12 cellular contexts compared by ENCODE assay signal in the genomic region with DNA sequence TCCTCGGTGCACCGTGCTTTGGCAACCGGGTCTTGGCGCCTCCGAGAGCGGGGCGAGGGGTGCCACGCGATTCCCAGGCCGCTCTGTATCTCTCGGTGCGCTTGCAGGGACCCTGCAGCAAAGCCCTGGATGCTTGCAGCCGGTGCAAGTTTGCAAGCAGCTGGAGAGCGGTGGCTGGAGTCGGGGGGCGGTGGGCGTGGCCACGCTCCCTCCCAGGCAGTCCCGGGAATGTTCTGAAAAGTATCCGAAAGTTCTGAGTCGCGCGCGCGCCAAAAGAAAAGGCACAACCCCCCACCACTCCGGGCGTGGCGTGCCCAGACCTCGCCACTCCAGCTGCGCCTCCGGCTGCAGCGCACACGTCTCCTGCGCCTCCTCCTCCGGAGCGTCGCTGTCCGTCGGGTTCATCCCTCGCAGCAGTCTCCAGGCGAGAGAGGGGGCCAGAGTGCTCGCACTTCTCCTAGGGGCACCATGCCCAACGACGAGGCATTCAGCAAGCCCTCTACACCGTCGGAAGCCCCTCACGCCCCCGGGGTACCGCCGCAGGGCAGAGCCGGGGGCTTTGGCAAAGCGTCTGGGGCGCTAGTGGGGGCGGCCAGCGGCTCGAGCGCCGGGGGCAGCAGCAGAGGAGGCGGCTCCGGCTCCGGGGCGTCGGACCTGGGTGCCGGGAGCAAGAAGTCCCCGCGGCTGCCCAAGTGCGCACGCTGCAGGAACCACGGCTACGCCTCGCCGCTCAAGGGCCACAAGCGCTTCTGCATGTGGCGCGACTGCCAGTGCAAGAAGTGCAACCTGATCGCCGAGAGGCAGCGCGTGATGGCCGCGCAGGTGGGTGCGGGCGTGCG. TPM values are rescaled to one million over a fixed set of nuclear protein-coding genes. Genes with fewer than 3 reads are reported as not detected.
DNase-seq lines count a peak whose midpoint lies in the region; ATAC-seq and TF ChIP-seq lines count a peak whose summit lies in the region.
"Had no signal": no experiment of that assay in that cellular context is flagged by ENCODE, and none has a peak within 500 bp of the region (broad histone marks: within the 10 kb centered on the region; RNA-seq: fewer than 3 reads in every experiment).

A gene (plus strand): TSS at position 327 of the 839 bp plus-strand sequence. CDS start 142 bp downstream, at position 469.

- peaks cover 46 to 53% (median 47%) of the 10 kb centered on the region in 11 experiments for H3K27me3 ChIP-seq in BLaER1 treated with 17β-estradiol and CSF1 and Interleukin-3, amounts not matched to agents 10 nM and 100 nM

- ATAC-seq in activated naive CD8-positive, alpha-beta T cell treated with anti-CD3 and anti-CD28 coated beads, Interleukin-2, amount 50 U/mL, for 24 hours, result no peak
- peak; percentile 55 for ATAC-seq in memory B cell (ENCODE audit: low read depth)
- ATAC-seq in GM21737 (IDR thresholded peaks at IDR 0.05; ENCODE audit: unreplicated experiment), result no peak

- H3K9me3 Mint-ChIP-seq in activated naive CD8-positive, alpha-beta T cell treated with anti-CD3 and anti-CD28 coated beads, Interleukin-2, amount 50 U/mL, for 24 hours, result no peaks in the 10 kb centered on the region
- H3K9me3 Mint-ChIP-seq in memory B cell, result no peaks in the 10 kb centered on the region

- peaks cover 0 to 10% (median 6%) of the 10 kb centered on the region in 10 experiments; a peak in 10 of 20 replicates for H3K4me1 ChIP-seq in BLaER1 treated with 17β-estradiol and CSF1 and Interleukin-3, amounts not matched to agents 10 nM and 100 nM

- peaks cover 0 to 7% (median 0%) of the 10 kb centered on the region in 11 experiments; a peak in 2 of 22 replicates for H4K20me1 ChIP-seq in BLaER1 treated with 17β-estradiol and CSF1 and Interleukin-3, amounts not matched to agents 10 nM and 100 nM

- no peak within 1 kb of the TSS for H3K4me3 Mint-ChIP-seq in activated naive CD8-positive, alpha-beta T cell treated with anti-CD3 and anti-CD28 coated beads, Interleukin-2, amount 50 U/mL, for 24 hours
- H3K4me3 Mint-ChIP-seq in memory B cell, result no peak within 1 kb of the TSS

- H3K36me3 Mint-ChIP-seq in activated naive CD8-positive, alpha-beta T cell treated with anti-CD3 and anti-CD28 coated beads, Interleukin-2, amount 50 U/mL, for 24 hours (ENCODE audit: low read depth), result no peaks in the 10 kb centered on the region
- peaks cover 3% of the 10 kb centered on the region for H3K36me3 Mint-ChIP-seq in memory B cell

- in situ Hi-C loops in GM13977 (cut with MboI; ENCODE audit: low pct_unique_long_range_greater_than_20kb, low sequenced_read_pairs, unreplicated experiment), result no loop called here

- H3K27ac Mint-ChIP-seq in activated naive CD8-positive, alpha-beta T cell treated with anti-CD3 and anti-CD28 coated beads, Interleukin-2, amount 50 U/mL, for 24 hours, result no peak within 1 kb of the TSS
- H3K27ac Mint-ChIP-seq in memory B cell, result no peak within 1 kb of the TSS

- H3K9ac ChIP-seq in BLaER1 treated with 17β-estradiol and CSF1 and Interleukin-3, amounts not matched to agents 10 nM and 100 nM, result no peak within 1 kb of the TSS

- DNase-seq in GM13977 (ENCODE audit: low spot score), result peak; percentile 59
- DNase-seq in activated naive CD8-positive, alpha-beta T cell treated with anti-CD3 and anti-CD28 coated beads, Interleukin-2, amount 50 U/mL, for 24 hours, result peak; percentile 4
- no peak for DNase-seq in memory B cell (ENCODE audit: low spot score in 2 of 2)
- no peak for DNase-seq in COR-L47 (lab: John Stamatoyannopoulos, UW)
- DNase-seq in cerebellum (ENCODE audit: low spot score), result no peak
- DNase-seq in SHP77 (lab: John Stamatoyannopoulos, UW), result no peak
- DNase-seq: activated effector memory CD4-positive, alpha-beta T cell treated with Interleukin-2 at 50 U/mL for 16 hours; Calu3; central memory CD4-positive, alpha-beta T cell; NCI-H2107 had no signal

- peaks cover 16 to 25% (median 21%) of the 10 kb centered on the region in 11 experiments for H3K9me3 ChIP-seq in BLaER1 treated with 17β-estradiol and CSF1 and Interleukin-3, amounts not matched to agents 10 nM and 100 nM (replicated peaks in 1 of 11)

- peaks cover 10% of the 10 kb centered on the region for H3K4me1 Mint-ChIP-seq in activated naive CD8-positive, alpha-beta T cell treated with anti-CD3 and anti-CD28 coated beads, Interleukin-2, amount 50 U/mL, for 24 hours
- H3K4me1 Mint-ChIP-seq in memory B cell, result peaks cover 7% of the 10 kb centered on the region

- H3K36me3 ChIP-seq in BLaER1 treated with 17β-estradiol and CSF1 and Interleukin-3, amounts not matched to agents 10 nM and 100 nM, result no peaks in the 10 kb centered on the region

- H3K4me3 ChIP-seq in BLaER1 treated with 17β-estradiol and CSF1 and Interleukin-3, amounts not matched to agents 10 nM and 100 nM, result peak within 1 kb of the TSS in 8 of 10 experiments; percentile 14 to 48 (median 26); a peak in 10 of 20 replicates

- H3K27ac ChIP-seq in BLaER1 treated with 17β-estradiol and CSF1 and Interleukin-3, amounts not matched to agents 10 nM and 100 nM, result no peak within 1 kb of the TSS

- no peak for TF ChIP-seq CTCF in GM13977 (IDR thresholded peaks at IDR 0.05; ENCODE audit: extremely low read depth, insufficient read depth, missing control alignments)

- H3K27me3 Mint-ChIP-seq in activated naive CD8-positive, alpha-beta T cell treated with anti-CD3 and anti-CD28 coated beads, Interleukin-2, amount 50 U/mL, for 24 hours, result peaks cover 59% of the 10 kb centered on the region
- H3K27me3 Mint-ChIP-seq in memory B cell, result peaks cover 19% of the 10 kb centered on the region

- H3K4me2 ChIP-seq in BLaER1 treated with 17β-estradiol and CSF1 and Interleukin-3, amounts not matched to agents 10 nM and 100 nM, result peak within 1 kb of the TSS; percentile 52 to 68 (median 61)

RNA-seq across cellular contexts. Expression of the gene that starts here (rescaled TPM):
- not detected for total RNA-seq in cerebellum
- total RNA-seq: Calu3 had no signal

Comparison
In these comparisons a context has a peak if more than half of its experiments do, and no peak if none do; other contexts are left out.
1. DNase-seq: peak in GM13977 (single experiment) and activated naive CD8-positive, alpha-beta T cell treated with anti-CD3 and anti-CD28 coated beads, Interleukin-2, amount 50 U/mL, for 24 hours (single experiment); none in memory B cell (0 of 2), COR-L47 (single experiment), cerebellum (single experiment) and SHP77 (0 of 2).